In the genomic region with DNA sequence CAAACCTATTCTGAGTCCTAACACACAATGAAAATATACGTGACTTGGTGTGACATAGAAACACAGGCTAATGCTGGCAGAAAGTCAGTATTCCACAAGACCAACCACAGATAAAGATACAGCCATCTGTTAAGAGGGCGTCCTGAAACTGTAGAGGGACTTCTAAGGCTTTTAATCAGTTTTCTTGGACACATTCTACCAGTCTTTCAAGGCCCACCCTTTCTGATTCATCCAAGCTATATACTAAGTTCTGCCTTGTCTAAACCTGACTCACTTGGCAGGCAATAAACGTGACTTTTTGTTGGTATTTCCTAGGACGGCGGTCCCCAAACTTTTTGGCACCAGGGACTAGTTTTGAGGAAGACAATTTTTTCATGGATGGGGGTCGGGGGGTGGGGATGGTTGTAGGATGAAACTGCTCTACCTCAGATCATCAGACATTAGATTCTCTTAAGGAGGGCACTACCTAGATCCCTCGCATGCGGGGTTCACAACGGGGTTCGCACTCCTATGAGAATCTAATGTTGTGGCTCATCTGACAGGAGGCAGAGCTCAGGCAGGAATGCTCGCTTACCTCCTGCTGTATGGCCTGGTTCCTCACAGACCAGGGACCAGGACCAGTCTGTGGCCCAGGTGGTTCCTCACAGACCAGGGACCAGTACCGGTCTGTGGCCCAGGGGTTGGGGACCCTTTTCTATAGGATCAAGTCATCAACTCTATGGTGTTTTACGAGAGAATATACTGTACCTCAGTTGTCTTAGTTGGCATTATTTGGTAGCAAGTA, we compare ENCODE assay signal across 28 cellular contexts.
DNase-seq lines count a peak whose midpoint lies in the region; ATAC-seq, FAIRE-seq and TF ChIP-seq lines count a peak whose summit lies in the region.
"Had no signal": no experiment of that assay in that cellular context is flagged by ENCODE, and none has a peak within 500 bp of the region (broad histone marks: within the 10 kb centered on the region; RNA-seq: fewer than 3 reads in every experiment).

No MANE protein-coding gene starts in this region.

- no peak overlapping the region for H3K4me2 ChIP-seq in GM12878 (ENCODE audit: control insufficient read depth, insufficient read depth)

- no peak for TF ChIP-seq CTCF in NB4 (IDR thresholded peaks at IDR 0.05; ENCODE audit: low read depth, low read length)
- TF ChIP-seq CTCF in GM12878 (IDR thresholded peaks at IDR 0.05 in 2 of 3, conservative IDR thresholded peaks at IDR 0.05 in 1 of 3; ENCODE audit: control insufficient read depth in 2 of 3, extremely low read depth in 1 of 3, insufficient read depth in 1 of 3, low read depth in 3 of 3, low read length in 3 of 3) = no peak
- no peak for TF ChIP-seq CTCF in fibroblast of the aortic adventitia (IDR thresholded peaks at IDR 0.05; ENCODE audit: insufficient read depth, low read length)
- TF ChIP-seq CTCF in sigmoid colon (IDR thresholded peaks at IDR 0.05) = no peak
- TF ChIP-seq CTCF in mucosa of descending colon (IDR thresholded peaks at IDR 0.05) = no peak

- FAIRE-seq in GM12878 (lab: Jason Lieb, UNC) = no peak

- TF ChIP-seq RAD21 in GM12878 (IDR thresholded peaks at IDR 0.05; ENCODE audit: insufficient read depth, low read depth, low read length) = no peak

- H3K4me3 ChIP-seq in NB4 (ENCODE audit: low read depth, low read length) (no peak overlapping the region), GM12878 (no peak overlapping the region), fibroblast of the aortic adventitia (ENCODE audit: low read depth, low read length) (no peak overlapping the region), sigmoid colon (no peak overlapping the region), mucosa of descending colon (no peak overlapping the region)
- H3K4me3 ChIP-seq: dorsolateral prefrontal cortex, heart right ventricle, SK-N-MC, suprapubic skin, upper lobe of right lung had no signal

- H3K9me3 ChIP-seq in GM12878 (replicated peaks; ENCODE audit: control insufficient read depth, insufficient read depth, low read length) (no peaks in the 10 kb centered on the region), sigmoid colon (no peaks in the 10 kb centered on the region), mucosa of descending colon (no peaks in the 10 kb centered on the region)
- H3K9me3 ChIP-seq: heart right ventricle, suprapubic skin, upper lobe of right lung had no signal

- SMC1A ChIA-PET in GM12878 (lab: Charles Lee; ENCODE audit: uncharacterized antibody, unreplicated experiment) = no interaction called here

- H3K27ac Mint-ChIP-seq in activated naive CD4-positive, alpha-beta T cell treated with anti-CD3 and anti-CD28 coated beads for 36 hours = no peak overlapping the region
- H3K27ac Mint-ChIP-seq: activated CD4-positive, alpha-beta T cell treated with anti-CD3 and anti-CD28 coated beads, Interleukin-2, amount 10 ng/mL, durations not matched to agents 24 days and 14 days; activated T-cell treated with anti-CD3 and anti-CD28 coated beads, Interleukin-2, amount 50 U/mL, for 24 hours; memory B cell; stimulated activated naive B cell treated with anti-CD40 and anti-IgM and Interleukin-4, amounts not matched to agents 10 μg/mL and 1 μg/mL and 100 μg/mL, for 72 hours had no signal

- POLR2A ChIA-PET in GM12878 (lab: Charles Lee) = no interaction called here

- no peak for TF ChIP-seq POLR2A in NB4 (IDR thresholded peaks at IDR 0.05; ENCODE audit: extremely low read depth, insufficient read length)
- peak; percentile 23; the same call in 1 of the 2 replicates for TF ChIP-seq POLR2A in GM12878 (IDR thresholded peaks at IDR 0.05; ENCODE audit: low read depth, low read length)
- no peak for TF ChIP-seq POLR2A in sigmoid colon (IDR thresholded peaks at IDR 0.05)

- ATAC-seq in GM12878 (no peak), GM21619 (IDR thresholded peaks at IDR 0.05; ENCODE audit: unreplicated experiment) (no peak), mucosa of descending colon (no peak)
- ATAC-seq: sciatic nerve; stimulated activated naive B cell treated with anti-CD40 and anti-IgM and Interleukin-4, amounts not matched to agents 10 μg/mL and 1 μg/mL and 100 μg/mL, for 72 hours; upper lobe of right lung had no signal

- H2AFZ ChIP-seq in GM12878 (ENCODE audit: control insufficient read depth, low read depth, low read length) = no peak overlapping the region

- WGBS in GM12878 (ENCODE audit: insufficient coverage, insufficient replicate concordance, low lambda C conversion rate, missing lambda C conversion rate) = 97% methylated on average over 13 of the region's 13 CpGs
- 93 to 96% methylated on average over 13 of the region's 13 CpGs for WGBS in sigmoid colon, 2 donors

- H3K4me1 Mint-ChIP-seq in activated naive CD4-positive, alpha-beta T cell treated with anti-CD3 and anti-CD28 coated beads for 36 hours (ENCODE audit: low read depth) = peaks cover 3% of the 10 kb centered on the region

- H3K27me3 ChIP-seq in GM12878 (replicated peaks in 1 of 2; ENCODE audit: control insufficient read depth in 2 of 2, insufficient read depth in 2 of 2, low read length in 1 of 2) = no peaks in the 10 kb centered on the region
- no peaks in the 10 kb centered on the region for H3K27me3 ChIP-seq in sigmoid colon
- H3K27me3 ChIP-seq: dorsolateral prefrontal cortex, heart right ventricle, suprapubic skin, upper lobe of right lung had no signal

- no peak overlapping the region for H3K4me3 Mint-ChIP-seq in activated naive CD4-positive, alpha-beta T cell treated with anti-CD3 and anti-CD28 coated beads for 36 hours
- H3K4me3 Mint-ChIP-seq: activated CD4-positive, alpha-beta T cell treated with anti-CD3 and anti-CD28 coated beads, Interleukin-2, amount 10 ng/mL, durations not matched to agents 24 days and 14 days; activated T-cell treated with anti-CD3 and anti-CD28 coated beads, Interleukin-2, amount 50 U/mL, for 24 hours; CD8-positive, alpha-beta memory T cell; memory B cell; stimulated activated naive B cell treated with anti-CD40 and anti-IgM and Interleukin-4, amounts not matched to agents 10 μg/mL and 1 μg/mL and 100 μg/mL, for 72 hours had no signal

- H4K20me1 ChIP-seq in GM12878 (ENCODE audit: control insufficient read depth, insufficient read depth) = no peaks in the 10 kb centered on the region

- in situ Hi-C loops in GM12878 (cut with MboI) = no loop called here

- H3K36me3 ChIP-seq in GM12878 (ENCODE audit: control insufficient read depth in 2 of 2, insufficient read depth in 2 of 2, low read length in 1 of 2) (peaks cover 0 to 24% of the 10 kb centered on the region in 2 experiments; a peak in 3 of 4 replicates), sigmoid colon (peaks cover 0 to 36% (median 11%) of the 10 kb centered on the region in 4 donors), mucosa of descending colon (ENCODE audit: low read depth) (no peaks in the 10 kb centered on the region)

- CTCF ChIA-PET in GM12878 (lab: Yijun Ruan, JAX) = no interaction called here
- CTCF ChIA-PET in activated naive CD4-positive, alpha-beta T cell treated with anti-CD3 and anti-CD28 coated beads for 36 hours (lab: Charles Lee) = interaction anchor here (0.7 kb wide), 1 partner anchor 978 kb away, joined by 4 read pairs; no protein-coding TSS in a partner anchor

- intact Hi-C loops in GM12878 (cut with micrococcal nuclease; ENCODE audit: unreplicated experiment) = no loop called here
- intact Hi-C loops in activated naive CD4-positive, alpha-beta T cell treated with anti-CD3 and anti-CD28 coated beads for 36 hours (cut with micrococcal nuclease) = loop anchor here (2.0 kb wide), 1 partner anchor 59 kb away; no protein-coding TSS in a partner anchor
- intact Hi-C loops in sigmoid colon (cut with DNase I) = no loop called here
- intact Hi-C loops in mucosa of descending colon (cut with DNase I, micrococcal nuclease) = no loop called here

- no peaks in the 10 kb centered on the region; the same call in 1 of the 2 replicates for H3K79me2 ChIP-seq in GM12878 (ENCODE audit: control insufficient read depth, insufficient read depth, low read length)

- RAD21 ChIA-PET in GM12878 (lab: Charles Lee; ENCODE audit: unreplicated experiment) = no interaction called here

- no peak overlapping the region for H3K9ac ChIP-seq in GM12878 (ENCODE audit: control insufficient read depth, insufficient read depth, low read length)

- H3K27me3 Mint-ChIP-seq in activated naive CD4-positive, alpha-beta T cell treated with anti-CD3 and anti-CD28 coated beads for 36 hours (ENCODE audit: low read depth) = no peaks in the 10 kb centered on the region
- H3K27me3 Mint-ChIP-seq: activated CD4-positive, alpha-beta T cell treated with anti-CD3 and anti-CD28 coated beads, Interleukin-2, amount 10 ng/mL, durations not matched to agents 24 days and 14 days; activated T-cell treated with anti-CD3 and anti-CD28 coated beads, Interleukin-2, amount 50 U/mL, for 24 hours; memory B cell; stimulated activated naive B cell treated with anti-CD40 and anti-IgM and Interleukin-4, amounts not matched to agents 10 μg/mL and 1 μg/mL and 100 μg/mL, for 72 hours had no signal

- H3K4me1 ChIP-seq in GM12878 (ENCODE audit: control insufficient read depth, insufficient read depth, low read length) (peaks cover 13% of the 10 kb centered on the region), sigmoid colon (no peaks in the 10 kb centered on the region), mucosa of descending colon (ENCODE audit: low read depth) (no peaks in the 10 kb centered on the region)
- H3K4me1 ChIP-seq: suprapubic skin had no signal

- TF ChIP-seq EP300 in GM12878 (IDR thresholded peaks at IDR 0.05; ENCODE audit: borderline replicate concordance in 1 of 2, control insufficient read depth in 1 of 2, low read depth in 2 of 2, low read length in 2 of 2) (no peak), sigmoid colon (IDR thresholded peaks at IDR 0.05) (no peak)

- peaks cover 24% of the 10 kb centered on the region for H3K36me3 Mint-ChIP-seq in activated naive CD4-positive, alpha-beta T cell treated with anti-CD3 and anti-CD28 coated beads for 36 hours (ENCODE audit: low read depth)

- H3K27ac ChIP-seq in GM12878 (ENCODE audit: control insufficient read depth, insufficient read depth) (no peak overlapping the region), sigmoid colon (no peak overlapping the region)
- H3K27ac ChIP-seq: dorsolateral prefrontal cortex, heart right ventricle, SK-N-MC, suprapubic skin, upper lobe of right lung had no signal

- no TSS peak for BruUV-seq in GM12878 (replicated peaks; lab: Mats Ljungman, UMichigan)

- no peaks in the 10 kb centered on the region for H3K9me3 Mint-ChIP-seq in activated naive CD4-positive, alpha-beta T cell treated with anti-CD3 and anti-CD28 coated beads for 36 hours
- H3K9me3 Mint-ChIP-seq: activated CD4-positive, alpha-beta T cell treated with anti-CD3 and anti-CD28 coated beads, Interleukin-2, amount 10 ng/mL, durations not matched to agents 24 days and 14 days; activated T-cell treated with anti-CD3 and anti-CD28 coated beads, Interleukin-2, amount 50 U/mL, for 24 hours; CD8-positive, alpha-beta memory T cell; memory B cell; stimulated activated naive B cell treated with anti-CD40 and anti-IgM and Interleukin-4, amounts not matched to agents 10 μg/mL and 1 μg/mL and 100 μg/mL, for 72 hours had no signal

- DNase-seq in ELR (ENCODE audit: low read depth) (peak; percentile 26), NB4 (ENCODE audit: low read depth) (peak; percentile 9), GM12878 (ENCODE audit: low read depth, low spot score) (no peak), fibroblast of the aortic adventitia (ENCODE audit: low read depth) (peak; percentile 84), sigmoid colon (no peak), mucosa of descending colon (no peak)
- no peak for DNase-seq in activated naive CD4-positive, alpha-beta T cell treated with anti-CD3 and anti-CD28 coated beads for 36 hours
- DNase-seq: activated CD4-positive, alpha-beta T cell treated with anti-CD3 and anti-CD28 coated beads, Interleukin-2, amount 10 ng/mL, durations not matched to agents 24 days and 14 days; activated gamma-delta T cell; activated T-cell treated with anti-CD3 and anti-CD28 coated beads, Interleukin-2, amount 50 U/mL, for 24 hours; CD8-positive, alpha-beta memory T cell; DMS153; dorsolateral prefrontal cortex; foreskin melanocyte; GOT3; heart right ventricle; NCI-H1417; NCI-H2029 treated with DMSO at 0.1 percent for 48 hours; NCI-H2227 treated with DMSO at 0.1 percent for 48 hours; NCI-H526 treated with DMSO at 0.1 percent for 48 hours; RPMI8226; stimulated activated naive B cell treated with anti-CD40 and anti-IgM and Interleukin-4, amounts not matched to agents 10 μg/mL and 1 μg/mL and 100 μg/mL, for 72 hours; upper lobe of right lung had no signal

Comparison
In these comparisons a context has a peak if more than half of its experiments do, and no peak if none do; other contexts are left out.
1. DNase-seq: peak in ELR (single experiment), NB4 (single experiment) and fibroblast of the aortic adventitia (single experiment); none in GM12878 (single experiment), activated naive CD4-positive, alpha-beta T cell treated with anti-CD3 and anti-CD28 coated beads for 36 hours (single experiment), sigmoid colon (single experiment) and mucosa of descending colon (0 of 3).